10 cellular contexts compared by ENCODE assay signal in genomic region chr1:174165471-174166137, GRCh38. TPM values are rescaled to one million over a fixed set of nuclear protein-coding genes. Genes with fewer than 3 reads are reported as not detected.
A peak's percentile ranks its signal among the peaks of the same experiment; 100 is the strongest.
DNase-seq lines count a peak whose midpoint lies in the region; ATAC-seq and TF ChIP-seq lines count a peak whose summit lies in the region.
"Had no signal": no experiment of that assay in that cellular context is flagged by ENCODE, and none has a peak within 500 bp of the region (broad histone marks: within the 10 kb centered on the region; RNA-seq: fewer than 3 reads in every experiment).

No MANE protein-coding gene starts in this region.

- H3K27ac Mint-ChIP-seq in activated T-cell treated with anti-CD3 and anti-CD28 coated beads, Interleukin-2, amount 50 U/mL, for 24 hours: peak overlapping the region; percentile 54

- 79 to 81% methylated on average over 6 of the region's 6 CpGs for WGBS in upper lobe of left lung, 2 donors

- TF ChIP-seq CTCF in left ventricle myocardium inferior (IDR thresholded peaks at IDR 0.05; ENCODE audit: borderline replicate concordance) (no peak), upper lobe of left lung (IDR thresholded peaks at IDR 0.05) (no peak)

- H3K4me3 ChIP-seq in SK-N-MC (no peak overlapping the region), left ventricle myocardium inferior (no peak overlapping the region), upper lobe of left lung (no peak overlapping the region)

- TF ChIP-seq POLR2A in upper lobe of left lung (IDR thresholded peaks at IDR 0.05): no peak

- H3K36me3 ChIP-seq in SK-N-MC (ENCODE audit: insufficient read depth, low read length) (0 out of 2 replicates have a peak, but pooled peaks cover 3% of the 10 kb centered on the region), left ventricle myocardium inferior (no peaks in the 10 kb centered on the region), upper lobe of left lung (no peaks in the 10 kb centered on the region)

- peak overlapping the region; percentile 25 for H3K9ac ChIP-seq in SK-N-MC (ENCODE audit: insufficient read length)

- peaks cover 73% of the 10 kb centered on the region for H3K4me1 Mint-ChIP-seq in activated T-cell treated with anti-CD3 and anti-CD28 coated beads, Interleukin-2, amount 50 U/mL, for 24 hours (ENCODE audit: low read depth)

- DNase-seq in activated T-cell treated with anti-CD3 and anti-CD28 coated beads, Interleukin-2, amount 50 U/mL, for 24 hours: no peak
- no peak for DNase-seq in activated T-cell treated with anti-CD3 and anti-CD28 coated beads, Interleukin-2, amount 50 U/mL, for 48 hours
- DNase-seq in SK-N-MC (ENCODE audit: low read depth, low spot score) (no peak), left ventricle myocardium inferior (peak; percentile 30), upper lobe of left lung (no peak), SW480 (ENCODE audit: low spot score) (no peak)
- no peak for DNase-seq in activated CD4-positive, CD25-positive, alpha-beta regulatory T cell treated with anti-CD3 and anti-CD28 coated beads, Interleukin-2, amount 50 U/mL, for 72 hours
- DNase-seq: NCI-H146 had no signal

- H3K36me3 Mint-ChIP-seq in activated T-cell treated with anti-CD3 and anti-CD28 coated beads, Interleukin-2, amount 50 U/mL, for 24 hours (ENCODE audit: low read depth): peaks cover 30% of the 10 kb centered on the region

- H3K27me3 ChIP-seq in left ventricle myocardium inferior (ENCODE audit: low read depth) (no peaks in the 10 kb centered on the region), upper lobe of left lung (no peaks in the 10 kb centered on the region)

- ATAC-seq in upper lobe of left lung (ENCODE audit: low FRiP score in 2 of 2) (peak in 1 of 2 donors; percentile 24), HG02973 (IDR thresholded peaks at IDR 0.05; ENCODE audit: unreplicated experiment) (no peak)

- no peaks in the 10 kb centered on the region for H3K9me3 Mint-ChIP-seq in activated T-cell treated with anti-CD3 and anti-CD28 coated beads, Interleukin-2, amount 50 U/mL, for 24 hours
- H3K9me3 Mint-ChIP-seq: activated naive CD4-positive, alpha-beta T cell treated with anti-CD3 and anti-CD28 coated beads, Interleukin-2, amount 50 U/mL, for 24 hours had no signal

- H3K9me3 ChIP-seq in SK-N-MC (ENCODE audit: low read depth, low read length) (no peaks in the 10 kb centered on the region), left ventricle myocardium inferior (replicated peaks) (no peaks in the 10 kb centered on the region), upper lobe of left lung (no peaks in the 10 kb centered on the region)

- peaks cover 88% of the 10 kb centered on the region for H3K4me1 ChIP-seq in left ventricle myocardium inferior
- H3K4me1 ChIP-seq in upper lobe of left lung: peaks cover 4 to 15% (median 11%) of the 10 kb centered on the region in 4 donors

- H3K27ac ChIP-seq in SK-N-MC (peak overlapping the region; percentile 62; the same call in 1 of the 2 replicates), left ventricle myocardium inferior (replicated peaks) (peak overlapping the region; percentile 85), upper lobe of left lung (peak overlapping the region in 3 of 4 donors; percentile 0 to 53 (median 10))

- intact Hi-C loops in left ventricle myocardium inferior (cut with micrococcal nuclease): no loop called here

- H3K4me3 Mint-ChIP-seq in activated T-cell treated with anti-CD3 and anti-CD28 coated beads, Interleukin-2, amount 50 U/mL, for 24 hours: no peak overlapping the region
- H3K4me3 Mint-ChIP-seq: activated naive CD4-positive, alpha-beta T cell treated with anti-CD3 and anti-CD28 coated beads, Interleukin-2, amount 50 U/mL, for 24 hours had no signal

- H3K27me3 Mint-ChIP-seq in activated T-cell treated with anti-CD3 and anti-CD28 coated beads, Interleukin-2, amount 50 U/mL, for 24 hours: no peaks in the 10 kb centered on the region
- H3K27me3 Mint-ChIP-seq: activated naive CD4-positive, alpha-beta T cell treated with anti-CD3 and anti-CD28 coated beads, Interleukin-2, amount 50 U/mL, for 24 hours had no signal

- no peak for TF ChIP-seq EP300 in upper lobe of left lung (IDR thresholded peaks at IDR 0.05)

RNA-seq across cellular contexts. Expression of gene RABGAP1L, which starts 6.3 kb away (rescaled TPM):
- 69.2 TPM for total RNA-seq in left ventricle myocardium inferior
- total RNA-seq in upper lobe of left lung: 100 to 1,000 TPM in 2 of 6 donors, 10 to 100 TPM in 4; 41.3 to 229 (median 85.3) TPM

Comparison
In these comparisons a context has a peak if more than half of its experiments do, and no peak if none do; other contexts are left out.
1. H3K27ac ChIP-seq: peak in every context shown above with its lines; median percentile 85 in left ventricle myocardium inferior; 62 in SK-N-MC; 10 in upper lobe of left lung.